Comparison of ENCODE assay signal across 8 cellular contexts in genomic region chr6:34798057-34798456, GRCh38.
"Had no signal": no experiment of that assay in that cellular context is flagged by ENCODE, and none has a peak within 500 bp of the region (broad histone marks: within the 10 kb centered on the region; RNA-seq: fewer than 3 reads in every experiment).

No MANE protein-coding gene starts in this region.

- ATAC-seq: GM12878 had no signal

- H3K4me3 ChIP-seq: GM12878 had no signal

- FAIRE-seq: G401.6, GM12878, GM12891, GM12892, GM18507, GM19239 had no signal

- DNase-seq: GDM1, GF-D8 had no signal
